9 cellular contexts compared by ENCODE assay signal in the genomic region with DNA sequence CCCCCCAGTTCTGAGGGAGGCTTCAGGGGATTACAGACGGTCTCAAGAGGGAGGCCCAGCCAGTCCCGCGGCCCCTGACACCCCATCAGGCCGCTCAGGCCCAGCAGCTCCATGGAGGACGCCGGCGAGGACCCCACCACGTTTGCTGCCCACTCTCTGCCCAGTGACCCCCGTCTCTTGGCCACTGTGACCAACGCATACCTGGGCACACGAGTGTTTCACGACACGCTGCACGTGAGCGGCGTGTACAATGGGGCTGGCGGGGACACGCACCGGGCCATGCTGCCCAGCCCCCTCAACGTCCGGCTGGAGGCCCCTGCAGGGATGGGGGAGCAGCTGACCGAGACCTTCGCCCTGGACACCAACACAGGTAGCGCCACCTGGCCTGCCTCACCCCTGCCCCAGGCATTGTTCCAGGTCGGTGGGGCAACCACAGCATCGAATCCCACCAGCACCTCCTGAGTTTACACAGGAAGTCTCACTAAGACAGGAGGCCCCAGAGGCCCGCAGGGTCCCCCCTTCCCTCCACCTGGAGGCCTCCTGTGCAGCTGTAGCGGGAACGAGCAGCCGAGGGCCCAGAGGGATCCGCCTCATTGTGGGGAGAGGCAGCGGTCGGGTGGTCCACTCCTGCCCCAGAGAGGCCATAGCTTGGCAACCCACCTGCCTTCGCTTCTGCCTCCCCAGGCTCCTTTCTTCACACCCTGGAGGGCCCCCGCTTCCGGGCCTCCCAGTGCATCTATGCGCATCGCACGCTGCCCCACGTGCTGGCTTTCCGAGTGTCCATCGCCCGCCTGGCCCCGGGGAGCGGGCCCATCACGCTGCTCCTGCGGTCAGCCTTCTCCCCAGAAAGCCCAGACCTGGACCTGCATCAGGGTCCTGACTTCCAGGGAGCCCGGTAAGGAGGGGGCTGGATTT. TPM values are rescaled to one million over a fixed set of nuclear protein-coding genes. Genes with fewer than 3 reads are reported as not detected.
DNase-seq lines count a peak whose midpoint lies in the region; ATAC-seq and TF ChIP-seq lines count a peak whose summit lies in the region.
"Had no signal": no experiment of that assay in that cellular context is flagged by ENCODE, and none has a peak within 500 bp of the region (broad histone marks: within the 10 kb centered on the region; RNA-seq: fewer than 3 reads in every experiment).

No MANE protein-coding gene starts in this region.

- no peaks in the 10 kb centered on the region for H4K20me1 ChIP-seq in GM23248 (ENCODE audit: insufficient read depth)

- TF ChIP-seq CTCF in WERI-Rb-1 (IDR thresholded peaks at IDR 0.05; ENCODE audit: low read depth, low read length) (no peak), GM20000 (IDR thresholded peaks at IDR 0.05; ENCODE audit: extremely low read depth, missing control alignments) (no peak), GM13976 (IDR thresholded peaks at IDR 0.05; ENCODE audit: borderline replicate concordance, control extremely low read depth, extremely low read depth, insufficient read depth, missing control alignments) (no peak)

- H3K36me3 ChIP-seq in GM23248 (ENCODE audit: low read depth), result no peaks in the 10 kb centered on the region
- no peaks in the 10 kb centered on the region; the same call in 1 of the 2 replicates for H3K36me3 ChIP-seq in WERI-Rb-1

- no peaks in the 10 kb centered on the region for H3F3A ChIP-seq in GM23248 (ENCODE audit: insufficient read depth)

- H3K27ac ChIP-seq in GM23248, result no peak overlapping the region
- no peak overlapping the region for H3K27ac ChIP-seq in WERI-Rb-1

- in situ Hi-C loops in GM23248 (cut with MboI) (no loop called here), GM13976 (cut with MboI; ENCODE audit: low sequenced_read_pairs, unreplicated experiment) (no loop called here)

- H3K9me3 ChIP-seq in GM23248 (ENCODE audit: low read depth), result no peaks in the 10 kb centered on the region
- no peaks in the 10 kb centered on the region for H3K9me3 ChIP-seq in WERI-Rb-1 (ENCODE audit: severe bottlenecking)

- DNase-seq in GM23248 (no peak), WERI-Rb-1 (peak; percentile 10), cardiac septum (ENCODE audit: low spot score) (peak; percentile 59), skeletal muscle cell (ENCODE audit: low read depth) (no peak), GM20000 (ENCODE audit: low spot score) (no peak), germinal center (ENCODE audit: low spot score) (no peak), GM13976 (ENCODE audit: low spot score) (no peak)

- no peak overlapping the region for H2AFZ ChIP-seq in GM23248

- intact Hi-C loops in cardiac septum (cut with DNase I), result no loop called here

- H3K79me2 ChIP-seq in GM23248 (ENCODE audit: insufficient read depth), result no peaks in the 10 kb centered on the region

- no peaks in the 10 kb centered on the region for H3K4me1 ChIP-seq in GM23248 (ENCODE audit: insufficient read depth)

- peak overlapping the region; percentile 50; the same call in 1 of the 2 replicates for H3K4me3 ChIP-seq in GM23248
- peak overlapping the region; percentile 39 for H3K4me3 ChIP-seq in WERI-Rb-1 (ENCODE audit: low read depth, low read length)
- peak overlapping the region; percentile 39 for H3K4me3 ChIP-seq in skeletal muscle cell (ENCODE audit: low read depth, low read length)

- no peaks in the 10 kb centered on the region for H3K9me2 ChIP-seq in GM23248 (ENCODE audit: insufficient read depth)

- no peak for ATAC-seq in HG03520 (IDR thresholded peaks at IDR 0.05; ENCODE audit: unreplicated experiment)

- H3K4me2 ChIP-seq in GM23248 (ENCODE audit: unreplicated experiment), result peak overlapping the region; percentile 50

- WGBS in GM23248 (ENCODE audit: low coverage in 1 of 2, low lambda C conversion rate in 2 of 2, missing lambda C conversion rate in 2 of 2), 2 experiments, result 84 to 89% methylated on average over 47 of the region's 48 CpGs

- H3K27me3 ChIP-seq in GM23248 (replicated peaks; ENCODE audit: insufficient read depth) (no peaks in the 10 kb centered on the region), WERI-Rb-1 (ENCODE audit: insufficient read depth, low read depth, severe bottlenecking) (no peaks in the 10 kb centered on the region)

- H3K9ac ChIP-seq in GM23248, result peak overlapping the region; percentile 50; the same call in 1 of the 2 replicates

RNA-seq across cellular contexts. Expression of gene PGGHG, which starts 1.0 kb away (rescaled TPM):
- 14.2 and 23.1 TPM in 2 replicates for total RNA-seq in GM23248 (2014; rRNA removed; shearing (Covaris generic))
- 4.4 and 4.6 TPM in 2 replicates for polyA plus RNA-seq in GM23248 (2016; fragmentation: Nextera tagmentation; extraction: Ambion mirVana)
- total RNA-seq in cardiac septum, result 11.0 TPM

RNA-seq across cellular contexts. Expression of gene IFITM5, which starts 9.4 kb away (rescaled TPM):
- total RNA-seq in GM23248 (2014; rRNA removed; shearing (Covaris generic)), result not detected in 2 replicates
- polyA plus RNA-seq in GM23248 (2016; fragmentation: Nextera tagmentation; extraction: Ambion mirVana), result not detected in 2 replicates
- not detected for total RNA-seq in cardiac septum
- total RNA-seq: NCI-H460 had no signal

RNA-seq across cellular contexts. Expression of gene NLRP6, which starts 11.8 kb away (rescaled TPM):
- total RNA-seq in GM23248 (2014; rRNA removed; shearing (Covaris generic)), result not detected in 2 replicates
- polyA plus RNA-seq in GM23248 (2016; fragmentation: Nextera tagmentation; extraction: Ambion mirVana), result not detected in 2 replicates
- total RNA-seq in cardiac septum, result 0.19 TPM
- total RNA-seq: NCI-H460 had no signal

RNA-seq across cellular contexts. Expression of gene IFITM2, which starts 17.7 kb away (rescaled TPM):
- total RNA-seq in GM23248 (2014; rRNA removed; shearing (Covaris generic)), result 75.2 and 104 TPM in 2 replicates
- polyA plus RNA-seq in GM23248 (2016; fragmentation: Nextera tagmentation; extraction: Ambion mirVana), result 1,025 and 1,029 TPM in 2 replicates
- total RNA-seq in cardiac septum, result 215 TPM

RNA-seq across cellular contexts. Expression of gene IFITM1, which starts 23.9 kb away (rescaled TPM):
- 72.7 and 77.3 TPM in 2 replicates for total RNA-seq in GM23248 (2014; rRNA removed; shearing (Covaris generic))
- polyA plus RNA-seq in GM23248 (2016; fragmentation: Nextera tagmentation; extraction: Ambion mirVana), result 180 and 187 TPM in 2 replicates
- total RNA-seq in cardiac septum, result 123 TPM

Comparison
In these comparisons a context has a peak if more than half of its experiments do, and no peak if none do; other contexts are left out.
1. DNase-seq: peak in WERI-Rb-1 (single experiment) and cardiac septum (single experiment); none in GM23248 (single experiment), skeletal muscle cell (single experiment), GM20000 (single experiment), germinal center (single experiment) and GM13976 (single experiment).
2. Peak in every context shown above with its lines, with median percentiles within 50 percentile points of each other: H3K4me3 ChIP-seq.